Comparison of ENCODE assay signal across 1 cellular context in the genomic region with DNA sequence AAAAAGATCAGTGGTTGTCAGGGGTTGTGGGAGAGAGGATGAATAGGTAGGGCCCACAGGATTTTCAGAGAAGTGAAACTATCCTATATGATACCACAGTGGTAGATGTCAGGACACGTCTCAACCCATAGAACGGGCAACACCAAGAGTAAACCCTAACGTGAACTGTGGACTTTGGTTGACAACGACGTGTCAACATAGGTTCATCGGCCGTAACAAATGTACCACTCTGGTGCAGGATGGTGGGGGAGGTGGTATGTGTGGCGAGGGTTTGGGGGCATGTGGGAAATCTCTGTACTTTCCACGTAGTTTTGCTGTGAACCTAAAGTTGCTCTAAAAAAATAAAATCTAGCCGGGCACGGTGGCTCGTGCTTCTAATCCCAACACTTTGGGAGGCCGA.
TF ChIP-seq lines count a peak whose summit lies in the region.

No MANE protein-coding gene starts in this region.

TF ChIP-seq in HepG2, 621 proteins besides CTCF, POLR2A, EP300 and RAD21 (continued from another document and continues in another):
- TF ChIP-seq, protein P1, sequence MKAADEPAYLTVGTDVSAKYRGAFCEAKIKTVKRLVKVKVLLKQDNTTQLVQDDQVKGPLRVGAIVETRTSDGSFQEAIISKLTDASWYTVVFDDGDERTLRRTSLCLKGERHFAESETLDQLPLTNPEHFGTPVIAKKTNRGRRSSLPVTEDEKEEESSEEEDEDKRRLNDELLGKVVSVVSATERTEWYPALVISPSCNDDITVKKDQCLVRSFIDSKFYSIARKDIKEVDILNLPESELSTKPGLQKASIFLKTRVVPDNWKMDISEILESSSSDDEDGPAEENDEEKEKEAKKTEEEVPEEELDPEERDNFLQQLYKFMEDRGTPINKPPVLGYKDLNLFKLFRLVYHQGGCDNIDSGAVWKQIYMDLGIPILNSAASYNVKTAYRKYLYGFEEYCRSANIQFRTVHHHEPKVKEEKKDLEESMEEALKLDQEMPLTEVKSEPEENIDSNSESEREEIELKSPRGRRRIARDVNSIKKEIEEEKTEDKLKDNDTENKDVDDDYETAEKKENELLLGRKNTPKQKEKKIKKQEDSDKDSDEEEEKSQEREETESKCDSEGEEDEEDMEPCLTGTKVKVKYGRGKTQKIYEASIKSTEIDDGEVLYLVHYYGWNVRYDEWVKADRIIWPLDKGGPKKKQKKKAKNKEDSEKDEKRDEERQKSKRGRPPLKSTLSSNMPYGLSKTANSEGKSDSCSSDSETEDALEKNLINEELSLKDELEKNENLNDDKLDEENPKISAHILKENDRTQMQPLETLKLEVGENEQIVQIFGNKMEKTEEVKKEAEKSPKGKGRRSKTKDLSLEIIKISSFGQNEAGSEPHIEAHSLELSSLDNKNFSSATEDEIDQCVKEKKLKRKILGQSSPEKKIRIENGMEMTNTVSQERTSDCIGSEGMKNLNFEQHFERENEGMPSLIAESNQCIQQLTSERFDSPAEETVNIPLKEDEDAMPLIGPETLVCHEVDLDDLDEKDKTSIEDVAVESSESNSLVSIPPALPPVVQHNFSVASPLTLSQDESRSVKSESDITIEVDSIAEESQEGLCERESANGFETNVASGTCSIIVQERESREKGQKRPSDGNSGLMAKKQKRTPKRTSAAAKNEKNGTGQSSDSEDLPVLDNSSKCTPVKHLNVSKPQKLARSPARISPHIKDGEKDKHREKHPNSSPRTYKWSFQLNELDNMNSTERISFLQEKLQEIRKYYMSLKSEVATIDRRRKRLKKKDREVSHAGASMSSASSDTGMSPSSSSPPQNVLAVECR (CRISPR knock-in tag; IDR thresholded peaks at IDR 0.05; ENCODE audit: borderline replicate concordance): peak; percentile 47; the same call in 1 of the 2 replicates
- no peak for TF ChIP-seq SP5 (CRISPR knock-in tag; IDR thresholded peaks at IDR 0.05; ENCODE audit: borderline replicate concordance, low read depth)
- 0 out of 2 replicates have a peak, but pooled peaks have one; percentile 30 for TF ChIP-seq FOXA1 (IDR thresholded peaks at IDR 0.05)
- TF ChIP-seq FOXA1 (CRISPR knock-in tag; IDR thresholded peaks at IDR 0.05): peak; percentile 91
- TF ChIP-seq, protein P2, sequence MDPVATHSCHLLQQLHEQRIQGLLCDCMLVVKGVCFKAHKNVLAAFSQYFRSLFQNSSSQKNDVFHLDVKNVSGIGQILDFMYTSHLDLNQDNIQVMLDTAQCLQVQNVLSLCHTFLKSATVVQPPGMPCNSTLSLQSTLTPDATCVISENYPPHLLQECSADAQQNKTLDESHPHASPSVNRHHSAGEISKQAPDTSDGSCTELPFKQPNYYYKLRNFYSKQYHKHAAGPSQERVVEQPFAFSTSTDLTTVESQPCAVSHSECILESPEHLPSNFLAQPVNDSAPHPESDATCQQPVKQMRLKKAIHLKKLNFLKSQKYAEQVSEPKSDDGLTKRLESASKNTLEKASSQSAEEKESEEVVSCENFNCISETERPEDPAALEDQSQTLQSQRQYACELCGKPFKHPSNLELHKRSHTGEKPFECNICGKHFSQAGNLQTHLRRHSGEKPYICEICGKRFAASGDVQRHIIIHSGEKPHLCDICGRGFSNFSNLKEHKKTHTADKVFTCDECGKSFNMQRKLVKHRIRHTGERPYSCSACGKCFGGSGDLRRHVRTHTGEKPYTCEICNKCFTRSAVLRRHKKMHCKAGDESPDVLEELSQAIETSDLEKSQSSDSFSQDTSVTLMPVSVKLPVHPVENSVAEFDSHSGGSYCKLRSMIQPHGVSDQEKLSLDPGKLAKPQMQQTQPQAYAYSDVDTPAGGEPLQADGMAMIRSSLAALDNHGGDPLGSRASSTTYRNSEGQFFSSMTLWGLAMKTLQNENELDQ (CRISPR knock-in tag; IDR thresholded peaks at IDR 0.05; ENCODE audit: borderline replicate concordance): no peak
- no peak for TF ChIP-seq ZNF572 (CRISPR knock-in tag; IDR thresholded peaks at IDR 0.05)
- TF ChIP-seq ZFYVE20 (CRISPR knock-in tag; IDR thresholded peaks at IDR 0.05; ENCODE audit: borderline replicate concordance, low read depth): no peak
- TF ChIP-seq, protein P3, sequence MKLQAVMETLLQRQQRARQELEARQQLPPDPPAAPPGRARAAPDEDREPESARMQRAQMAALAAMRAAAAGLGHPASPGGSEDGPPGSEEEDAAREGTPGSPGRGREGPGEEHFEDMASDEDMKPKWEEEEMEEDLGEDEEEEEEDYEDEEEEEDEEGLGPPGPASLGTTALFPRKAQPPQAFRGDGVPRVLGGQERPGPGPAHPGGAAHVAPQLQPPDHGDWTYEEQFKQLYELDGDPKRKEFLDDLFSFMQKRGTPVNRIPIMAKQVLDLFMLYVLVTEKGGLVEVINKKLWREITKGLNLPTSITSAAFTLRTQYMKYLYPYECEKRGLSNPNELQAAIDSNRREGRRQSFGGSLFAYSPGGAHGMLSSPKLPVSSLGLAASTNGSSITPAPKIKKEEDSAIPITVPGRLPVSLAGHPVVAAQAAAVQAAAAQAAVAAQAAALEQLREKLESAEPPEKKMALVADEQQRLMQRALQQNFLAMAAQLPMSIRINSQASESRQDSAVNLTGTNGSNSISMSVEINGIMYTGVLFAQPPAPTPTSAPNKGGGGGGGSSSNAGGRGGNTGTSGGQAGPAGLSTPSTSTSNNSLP (IDR thresholded peaks at IDR 0.05; ENCODE audit: low read depth, low read length): 0 out of 2 replicates have a peak, but pooled peaks have one; percentile 16
- no peak for TF ChIP-seq SNAPC2 (CRISPR knock-in tag; IDR thresholded peaks at IDR 0.05)
- TF ChIP-seq JUNB (CRISPR knock-in tag; IDR thresholded peaks at IDR 0.05; ENCODE audit: borderline replicate concordance): no peak
- TF ChIP-seq, protein P4, sequence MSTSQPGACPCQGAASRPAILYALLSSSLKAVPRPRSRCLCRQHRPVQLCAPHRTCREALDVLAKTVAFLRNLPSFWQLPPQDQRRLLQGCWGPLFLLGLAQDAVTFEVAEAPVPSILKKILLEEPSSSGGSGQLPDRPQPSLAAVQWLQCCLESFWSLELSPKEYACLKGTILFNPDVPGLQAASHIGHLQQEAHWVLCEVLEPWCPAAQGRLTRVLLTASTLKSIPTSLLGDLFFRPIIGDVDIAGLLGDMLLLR (CRISPR knock-in tag; IDR thresholded peaks at IDR 0.05): no peak
- TF ChIP-seq THAP11 (CRISPR knock-in tag; IDR thresholded peaks at IDR 0.05): no peak
- TF ChIP-seq U2AF2 (IDR thresholded peaks at IDR 0.05; ENCODE audit: low read depth, low read length): no peak
- TF ChIP-seq HNF4G (IDR thresholded peaks at IDR 0.05; ENCODE audit: borderline replicate concordance, low read depth, low read length): peak; percentile 94
- peak; percentile 76; the same call in 1 of the 2 replicates for TF ChIP-seq HNF4G (CRISPR knock-in tag; IDR thresholded peaks at IDR 0.05; ENCODE audit: borderline replicate concordance, low read depth)
- TF ChIP-seq FOXK2 (IDR thresholded peaks at IDR 0.05): peak; percentile 26; the same call in 1 of the 2 replicates
- TF ChIP-seq MED1 (CRISPR knock-in tag; IDR thresholded peaks at IDR 0.05): peak; percentile 80
- TF ChIP-seq SALL1 (CRISPR knock-in tag; IDR thresholded peaks at IDR 0.05): peak; percentile 77
- no peak for TF ChIP-seq HMGA1 (CRISPR knock-in tag; conservative IDR thresholded peaks at IDR 0.05)
- TF ChIP-seq THYN1 (CRISPR knock-in tag; IDR thresholded peaks at IDR 0.05; ENCODE audit: borderline replicate concordance, low read depth): no peak
- peak; percentile 57; the same call in 1 of the 2 replicates for TF ChIP-seq ZFX (CRISPR knock-in tag; IDR thresholded peaks at IDR 0.05; ENCODE audit: low read depth)
- peak; percentile 65 for TF ChIP-seq HDAC1 (CRISPR knock-in tag; IDR thresholded peaks at IDR 0.05)
- TF ChIP-seq, protein P5, sequence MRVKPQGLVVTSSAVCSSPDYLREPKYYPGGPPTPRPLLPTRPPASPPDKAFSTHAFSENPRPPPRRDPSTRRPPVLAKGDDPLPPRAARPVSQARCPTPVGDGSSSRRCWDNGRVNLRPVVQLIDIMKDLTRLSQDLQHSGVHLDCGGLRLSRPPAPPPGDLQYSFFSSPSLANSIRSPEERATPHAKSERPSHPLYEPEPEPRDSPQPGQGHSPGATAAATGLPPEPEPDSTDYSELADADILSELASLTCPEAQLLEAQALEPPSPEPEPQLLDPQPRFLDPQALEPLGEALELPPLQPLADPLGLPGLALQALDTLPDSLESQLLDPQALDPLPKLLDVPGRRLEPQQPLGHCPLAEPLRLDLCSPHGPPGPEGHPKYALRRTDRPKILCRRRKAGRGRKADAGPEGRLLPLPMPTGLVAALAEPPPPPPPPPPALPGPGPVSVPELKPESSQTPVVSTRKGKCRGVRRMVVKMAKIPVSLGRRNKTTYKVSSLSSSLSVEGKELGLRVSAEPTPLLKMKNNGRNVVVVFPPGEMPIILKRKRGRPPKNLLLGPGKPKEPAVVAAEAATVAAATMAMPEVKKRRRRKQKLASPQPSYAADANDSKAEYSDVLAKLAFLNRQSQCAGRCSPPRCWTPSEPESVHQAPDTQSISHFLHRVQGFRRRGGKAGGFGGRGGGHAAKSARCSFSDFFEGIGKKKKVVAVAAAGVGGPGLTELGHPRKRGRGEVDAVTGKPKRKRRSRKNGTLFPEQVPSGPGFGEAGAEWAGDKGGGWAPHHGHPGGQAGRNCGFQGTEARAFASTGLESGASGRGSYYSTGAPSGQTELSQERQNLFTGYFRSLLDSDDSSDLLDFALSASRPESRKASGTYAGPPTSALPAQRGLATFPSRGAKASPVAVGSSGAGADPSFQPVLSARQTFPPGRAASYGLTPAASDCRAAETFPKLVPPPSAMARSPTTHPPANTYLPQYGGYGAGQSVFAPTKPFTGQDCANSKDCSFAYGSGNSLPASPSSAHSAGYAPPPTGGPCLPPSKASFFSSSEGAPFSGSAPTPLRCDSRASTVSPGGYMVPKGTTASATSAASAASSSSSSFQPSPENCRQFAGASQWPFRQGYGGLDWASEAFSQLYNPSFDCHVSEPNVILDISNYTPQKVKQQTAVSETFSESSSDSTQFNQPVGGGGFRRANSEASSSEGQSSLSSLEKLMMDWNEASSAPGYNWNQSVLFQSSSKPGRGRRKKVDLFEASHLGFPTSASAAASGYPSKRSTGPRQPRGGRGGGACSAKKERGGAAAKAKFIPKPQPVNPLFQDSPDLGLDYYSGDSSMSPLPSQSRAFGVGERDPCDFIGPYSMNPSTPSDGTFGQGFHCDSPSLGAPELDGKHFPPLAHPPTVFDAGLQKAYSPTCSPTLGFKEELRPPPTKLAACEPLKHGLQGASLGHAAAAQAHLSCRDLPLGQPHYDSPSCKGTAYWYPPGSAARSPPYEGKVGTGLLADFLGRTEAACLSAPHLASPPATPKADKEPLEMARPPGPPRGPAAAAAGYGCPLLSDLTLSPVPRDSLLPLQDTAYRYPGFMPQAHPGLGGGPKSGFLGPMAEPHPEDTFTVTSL (CRISPR knock-in tag; IDR thresholded peaks at IDR 0.05; ENCODE audit: borderline replicate concordance): peak; percentile 46; the same call in 1 of the 2 replicates
- no peak for TF ChIP-seq ARNT (IDR thresholded peaks at IDR 0.05)
- TF ChIP-seq, protein P6, sequence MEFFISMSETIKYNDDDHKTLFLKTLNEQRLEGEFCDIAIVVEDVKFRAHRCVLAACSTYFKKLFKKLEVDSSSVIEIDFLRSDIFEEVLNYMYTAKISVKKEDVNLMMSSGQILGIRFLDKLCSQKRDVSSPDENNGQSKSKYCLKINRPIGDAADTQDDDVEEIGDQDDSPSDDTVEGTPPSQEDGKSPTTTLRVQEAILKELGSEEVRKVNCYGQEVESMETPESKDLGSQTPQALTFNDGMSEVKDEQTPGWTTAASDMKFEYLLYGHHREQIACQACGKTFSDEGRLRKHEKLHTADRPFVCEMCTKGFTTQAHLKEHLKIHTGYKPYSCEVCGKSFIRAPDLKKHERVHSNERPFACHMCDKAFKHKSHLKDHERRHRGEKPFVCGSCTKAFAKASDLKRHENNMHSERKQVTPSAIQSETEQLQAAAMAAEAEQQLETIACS (CRISPR knock-in tag; IDR thresholded peaks at IDR 0.05): no peak
- TF ChIP-seq, protein P7, sequence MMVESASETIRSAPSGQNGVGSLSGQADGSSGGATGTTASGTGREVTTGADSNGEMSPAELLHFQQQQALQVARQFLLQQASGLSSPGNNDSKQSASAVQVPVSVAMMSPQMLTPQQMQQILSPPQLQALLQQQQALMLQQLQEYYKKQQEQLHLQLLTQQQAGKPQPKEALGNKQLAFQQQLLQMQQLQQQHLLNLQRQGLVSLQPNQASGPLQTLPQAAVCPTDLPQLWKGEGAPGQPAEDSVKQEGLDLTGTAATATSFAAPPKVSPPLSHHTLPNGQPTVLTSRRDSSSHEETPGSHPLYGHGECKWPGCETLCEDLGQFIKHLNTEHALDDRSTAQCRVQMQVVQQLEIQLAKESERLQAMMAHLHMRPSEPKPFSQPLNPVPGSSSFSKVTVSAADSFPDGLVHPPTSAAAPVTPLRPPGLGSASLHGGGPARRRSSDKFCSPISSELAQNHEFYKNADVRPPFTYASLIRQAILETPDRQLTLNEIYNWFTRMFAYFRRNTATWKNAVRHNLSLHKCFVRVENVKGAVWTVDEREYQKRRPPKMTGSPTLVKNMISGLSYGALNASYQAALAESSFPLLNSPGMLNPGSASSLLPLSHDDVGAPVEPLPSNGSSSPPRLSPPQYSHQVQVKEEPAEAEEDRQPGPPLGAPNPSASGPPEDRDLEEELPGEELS (CRISPR knock-in tag; IDR thresholded peaks at IDR 0.05): peak; percentile 64; the same call in 1 of the 2 replicates
- no peak for TF ChIP-seq SIX1 (CRISPR knock-in tag; IDR thresholded peaks at IDR 0.05; ENCODE audit: borderline replicate concordance)
- TF ChIP-seq, protein P8, sequence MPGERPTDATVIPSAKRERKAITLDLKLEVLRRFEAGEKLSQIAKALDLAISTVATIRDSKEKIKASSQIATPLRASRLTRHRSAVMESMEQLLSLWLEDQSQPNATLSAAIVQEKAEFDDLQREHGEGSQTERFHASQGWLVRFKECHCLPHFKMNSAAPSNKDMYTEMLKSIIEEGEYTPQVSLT (CRISPR knock-in tag; IDR thresholded peaks at IDR 0.05; ENCODE audit: borderline replicate concordance, low read depth): no peak
- TF ChIP-seq ZNF383 (CRISPR knock-in tag; IDR thresholded peaks at IDR 0.05; ENCODE audit: borderline replicate concordance): no peak
- TF ChIP-seq BCL6 (CRISPR knock-in tag; IDR thresholded peaks at IDR 0.05): peak; percentile 38; the same call in 1 of the 2 replicates
- no peak for TF ChIP-seq HNRNPK (IDR thresholded peaks at IDR 0.05; ENCODE audit: low read depth, low read length, poor library complexity, severe bottlenecking)
- no peak for TF ChIP-seq ZNF101 (CRISPR knock-in tag; IDR thresholded peaks at IDR 0.05; ENCODE audit: borderline replicate concordance, low read depth)
- no peak; the same call in 1 of the 2 replicates for TF ChIP-seq KDM1A (CRISPR knock-in tag; IDR thresholded peaks at IDR 0.05)
- TF ChIP-seq DNMT3B (CRISPR knock-in tag; conservative IDR thresholded peaks at IDR 0.05): no peak
- TF ChIP-seq SIN3B (IDR thresholded peaks at IDR 0.05; ENCODE audit: low read length): no peak
- TF ChIP-seq ZNF3 (CRISPR knock-in tag; IDR thresholded peaks at IDR 0.05): no peak
- TF ChIP-seq ZNF768 (CRISPR knock-in tag; IDR thresholded peaks at IDR 0.05): no peak
- no peak for TF ChIP-seq GABPA (IDR thresholded peaks at IDR 0.05; ENCODE audit: low read depth, low read length)
- TF ChIP-seq GABPA (CRISPR knock-in tag; IDR thresholded peaks at IDR 0.05; ENCODE audit: low read depth): no peak
- peak; percentile 62 for TF ChIP-seq ZNF644 (CRISPR knock-in tag; IDR thresholded peaks at IDR 0.05; ENCODE audit: low read depth)
- TF ChIP-seq BHLHE40 (IDR thresholded peaks at IDR 0.05; ENCODE audit: low read length): 0 out of 2 replicates have a peak, but pooled peaks have one; percentile 14
